In genomic region chr20:36957875-36958667, GRCh38 we compare ENCODE assay signal across 1 cellular context.
TF ChIP-seq lines count a peak whose summit lies in the region.

No MANE protein-coding gene starts in this region.

TF ChIP-seq in GM12878, 131 proteins besides CTCF, POLR2A, EP300 and RAD21 (continued from another document):
- no peak for TF ChIP-seq ZBTB33 (IDR thresholded peaks at IDR 0.05)
- TF ChIP-seq IKZF2 (IDR thresholded peaks at IDR 0.05), result peak; percentile 67 to 78; a peak in 3 of 4 replicates
- TF ChIP-seq ATF7 (IDR thresholded peaks at IDR 0.05; ENCODE audit: low read depth), result peak; percentile 23; the same call in 1 of the 2 replicates
- peak; percentile 73 for TF ChIP-seq IKZF1 (conservative IDR thresholded peaks at IDR 0.05)
- TF ChIP-seq MTA2 (IDR thresholded peaks at IDR 0.05; ENCODE audit: low read depth), result peak; percentile 24; the same call in 1 of the 2 replicates
- no peak for TF ChIP-seq CBX5 (IDR thresholded peaks at IDR 0.05; ENCODE audit: low read depth)
- no peak for TF ChIP-seq ZNF687 (IDR thresholded peaks at IDR 0.05)
